ENCODE assay signal across 7 cellular contexts in the genomic region with DNA sequence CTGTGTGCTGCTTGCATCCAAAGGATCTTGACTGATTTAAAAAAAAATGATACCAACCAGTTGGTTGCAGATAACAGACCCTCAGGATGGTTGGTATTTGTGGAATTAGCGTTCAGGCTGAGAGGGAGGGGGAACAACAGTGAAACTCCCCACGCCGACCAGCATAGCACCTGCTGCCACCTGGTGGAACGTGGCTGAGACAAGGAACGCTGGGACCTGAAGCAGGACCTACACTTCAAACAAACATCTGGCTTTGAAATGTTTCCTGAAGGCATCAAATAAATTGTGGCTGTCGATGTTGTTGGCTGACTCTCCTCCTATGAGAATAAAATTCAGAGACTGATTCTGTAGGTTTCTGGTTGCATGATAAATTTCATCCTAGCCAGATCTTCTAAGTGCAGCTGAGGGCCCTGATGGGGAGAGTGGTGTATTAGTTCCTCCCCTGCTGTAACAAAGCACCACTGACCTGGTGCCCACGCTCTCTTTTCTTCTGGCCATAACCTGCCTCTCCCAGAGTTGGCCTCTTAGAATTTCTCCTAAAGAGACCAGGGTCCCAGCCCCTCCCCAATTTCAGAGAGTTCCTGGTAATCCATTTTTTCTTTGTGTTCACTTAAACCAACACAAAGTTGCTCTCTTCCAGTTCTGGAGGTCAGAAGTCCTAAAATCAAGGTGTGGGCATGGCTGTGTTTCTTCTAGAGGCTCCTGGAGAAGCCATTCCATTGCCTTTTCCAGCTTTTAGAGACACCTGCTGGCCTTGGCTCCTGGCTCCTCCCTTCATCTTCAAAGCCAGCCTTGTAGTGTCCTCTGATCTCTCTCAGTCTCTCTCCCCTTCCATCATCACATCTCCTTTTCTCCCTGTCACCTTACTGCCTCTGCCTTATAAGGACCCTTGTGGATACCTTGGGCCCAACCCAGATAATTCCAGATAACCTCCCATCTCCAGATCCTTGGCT. TPM values are rescaled to one million over a fixed set of nuclear protein-coding genes. Genes with fewer than 3 reads are reported as not detected.
A peak's percentile ranks its signal among the peaks of the same experiment; 100 is the strongest.
DNase-seq lines count a peak whose midpoint lies in the region; ATAC-seq, FAIRE-seq and TF ChIP-seq lines count a peak whose summit lies in the region.

No MANE protein-coding gene starts in this region.

- no peaks in the 10 kb centered on the region for H3K36me3 ChIP-seq in Loucy (ENCODE audit: insufficient read depth, low read length)

- H3K4me1 Mint-ChIP-seq in naive B cell: peaks cover 5 to 10% (median 6%) of the 10 kb centered on the region in 3 donors

- H3K4me2 ChIP-seq in Loucy (ENCODE audit: low read depth, low read length, poor library complexity, severe bottlenecking): peak overlapping the region; percentile 33

- no peaks in the 10 kb centered on the region for H3F3A ChIP-seq in Loucy (ENCODE audit: low read depth)

- no peak overlapping the region for H3K4me3 ChIP-seq in Loucy (ENCODE audit: low read length, poor library complexity, severe bottlenecking)

- H3K79me2 ChIP-seq in Loucy (ENCODE audit: insufficient read depth, low read length): no peaks in the 10 kb centered on the region

- H3K36me3 Mint-ChIP-seq in naive B cell: no peaks in the 10 kb centered on the region

- peak; percentile 80 for TF ChIP-seq CTCF in GM10266 (IDR thresholded peaks at IDR 0.05; ENCODE audit: control insufficient read depth, insufficient read depth, low read depth, missing control alignments)
- TF ChIP-seq CTCF in Loucy (conservative IDR thresholded peaks at IDR 0.05; ENCODE audit: low read length): peak; percentile 88

- ATAC-seq in naive B cell (ENCODE audit: low read depth in 2 of 2): peak; percentile 58 to 82
- no peak for ATAC-seq in HG02884 (IDR thresholded peaks at IDR 0.05; ENCODE audit: unreplicated experiment)

- H3K4me3 Mint-ChIP-seq in naive B cell: peak overlapping the region in 2 of 8 donors; percentile 54 to 55

- H4K20me1 ChIP-seq in Loucy (ENCODE audit: insufficient read depth, low read length, poor library complexity, severe bottlenecking): no peaks in the 10 kb centered on the region

- peak overlapping the region; percentile 63 for H2AFZ ChIP-seq in Loucy (ENCODE audit: low read length)

- DNase-seq in GM10266 (ENCODE audit: extremely low spot score): peak; percentile 39
- peak; percentile 39 to 61 for DNase-seq in activated CD4-positive, alpha-beta T cell treated with anti-CD3 and anti-CD28 coated beads for 4 hours
- DNase-seq in effector CD8-positive, alpha-beta T cell (lab: John Stamatoyannopoulos, UW): peak; percentile 33
- no peak for DNase-seq in naive B cell
- DNase-seq in urothelium cell line (ENCODE audit: low spot score): peak; percentile 69

- no peaks in the 10 kb centered on the region for H3K9me2 ChIP-seq in Loucy (replicated peaks; ENCODE audit: low read depth, low read length)

- no peaks in the 10 kb centered on the region for H3K27me3 ChIP-seq in Loucy (ENCODE audit: insufficient read depth, low read length, poor library complexity, severe bottlenecking)

- H3K27ac Mint-ChIP-seq in naive B cell: peak overlapping the region in 3 of 6 donors; percentile 78 to 96 (median 89)

- FAIRE-seq in urothelium cell line (lab: Jason Lieb, UNC): peak; percentile 92

- H3K4me1 ChIP-seq in Loucy (ENCODE audit: insufficient read depth, low read length, poor library complexity, severe bottlenecking): no peaks in the 10 kb centered on the region

- H3K27me3 Mint-ChIP-seq in naive B cell: peaks cover 0 to 27% (median 4%) of the 10 kb centered on the region in 3 donors

- H3K9ac ChIP-seq in Loucy (ENCODE audit: low read depth, low read length, poor library complexity, severe bottlenecking): peak overlapping the region; percentile 10

- H3K9me3 ChIP-seq in Loucy (ENCODE audit: insufficient read depth, low read depth, low read length): no peaks in the 10 kb centered on the region

- no peaks in the 10 kb centered on the region for H3K9me3 Mint-ChIP-seq in naive B cell

RNA-seq across cellular contexts. Expression of gene APOL2, which starts 17.3 kb away (rescaled TPM):
- polyA plus RNA-seq in naive B cell (ENCODE audit: low read depth in 6 of 6): 10 to 100 TPM in 1 of 6 donors, 1 to 10 TPM in 5; 5.9 to 11.8 (median 8.0) TPM

RNA-seq across cellular contexts. Expression of gene APOL4, which starts 20.5 kb away (rescaled TPM):
- polyA plus RNA-seq in naive B cell (ENCODE audit: low read depth in 6 of 6): 1 to 10 TPM in 1 of 6 donors, under 1 TPM in 3, not detected in 2; 0.09 to 1.6 (median 0.72) TPM

RNA-seq across cellular contexts. Expression of gene APOL1, which starts 30.9 kb away (rescaled TPM):
- polyA plus RNA-seq in naive B cell (ENCODE audit: low read depth in 6 of 6): 1 to 10 TPM in 4 of 6 donors, under 1 TPM in 1, not detected in 1; 0.71 to 4.2 (median 2.6) TPM
